ENCODE assay signal across 1 cellular context in the genomic region with DNA sequence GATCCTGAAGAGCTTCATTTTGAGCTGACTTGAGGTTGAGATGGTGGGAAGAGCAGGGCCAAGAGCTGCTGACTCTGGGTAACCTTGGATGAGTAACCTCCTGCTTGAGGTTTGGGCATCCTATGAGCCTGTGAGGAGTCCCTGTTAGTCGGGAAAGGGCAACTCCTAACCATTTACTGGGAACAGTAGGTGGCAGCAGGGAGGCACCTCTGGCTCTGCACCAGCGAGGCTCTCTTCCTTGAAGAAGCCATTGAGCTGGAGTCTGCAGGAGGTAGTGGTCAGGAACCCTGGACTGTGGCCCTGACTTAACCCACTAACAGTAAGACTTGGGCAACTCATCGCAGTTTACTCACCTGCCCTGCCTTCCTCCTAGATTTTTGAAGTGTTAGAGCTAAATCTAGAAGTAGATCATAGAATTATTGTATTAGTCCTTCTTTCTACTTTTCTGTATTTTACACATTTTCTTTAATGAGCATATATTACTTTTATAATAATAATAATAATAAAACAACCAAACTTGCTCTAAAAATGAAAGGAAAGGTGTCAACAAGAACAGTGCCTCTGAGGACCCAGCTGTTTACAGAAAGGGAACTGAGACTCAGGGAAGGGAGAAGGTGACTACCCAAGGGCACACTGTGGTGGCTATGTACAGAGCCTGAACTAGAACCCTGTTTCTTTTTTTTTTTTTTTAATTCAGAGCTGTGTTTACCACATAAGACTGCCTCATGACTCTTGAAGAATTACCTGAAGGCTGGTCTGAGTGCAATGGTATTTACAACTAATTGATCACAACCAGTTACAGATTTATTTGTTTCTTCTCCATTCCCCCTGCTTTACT.
TF ChIP-seq lines count a peak whose summit lies in the region.

No MANE protein-coding gene starts in this region.

TF ChIP-seq in IMR-90, 13 proteins besides CTCF, POLR2A, EP300 and RAD21:
- peak; percentile 18; the same call in 1 of the 2 replicates for TF ChIP-seq MAZ (IDR thresholded peaks at IDR 0.05; ENCODE audit: borderline replicate concordance, low read depth, low read length)
- TF ChIP-seq SMC3 (IDR thresholded peaks at IDR 0.05; ENCODE audit: low read depth, low read length) = peak; percentile 86
- no peak for TF ChIP-seq RCOR1 (IDR thresholded peaks at IDR 0.05; ENCODE audit: insufficient replicate concordance, low read length)
- TF ChIP-seq MXI1 (IDR thresholded peaks at IDR 0.05; ENCODE audit: borderline replicate concordance, low read depth, low read length) = 0 out of 2 replicates have a peak, but pooled peaks have one; percentile 20
